In genomic region chr1:162974810-162975209, GRCh38 we compare ENCODE assay signal across 22 cellular contexts.
"Had no signal": no experiment of that assay in that cellular context is flagged by ENCODE, and none has a peak within 500 bp of the region (broad histone marks: within the 10 kb centered on the region; RNA-seq: fewer than 3 reads in every experiment).

No MANE protein-coding gene starts in this region.

- DNase-seq: dorsolateral prefrontal cortex; effector CD4-positive, alpha-beta T cell; left cardiac atrium; left lung; mesendoderm; midbrain; naive thymus-derived CD4-positive, alpha-beta T cell; nucleus accumbens; pancreas; retina; right lobe of liver; small intestine; stimulated activated CD4-positive, alpha-beta T cell treated with anti-CD3 and anti-CD28 coated beads, Interleukin-12 subunit alpha, Interleukin-12 subunit beta, amount 100 ng/mL, for 4 hours; stimulated activated CD4-positive, alpha-beta T cell treated with anti-CD3 and anti-CD28 coated beads, Interleukin-1b, Interleukin-23, amount 100 ng/mL, for 48 hours; stimulated activated CD4-positive, alpha-beta T cell treated with anti-CD3 and anti-CD28 coated beads, Interleukin-4, amount 100 ng/mL, for 1 hour; stimulated activated CD8-positive, alpha-beta memory T cell treated with anti-CD3 and anti-CD28 coated beads, Interleukin-4, amount 100 ng/mL, for 48 hours; stimulated activated naive CD4-positive, alpha-beta T cell; stimulated activated naive CD8-positive, alpha-beta T cell treated with anti-CD3 and anti-CD28 coated beads, Interleukin-15, amount 100 ng/mL, for 72 hours; thyroid gland; trophoblast cell had no signal

- ATAC-seq: left cardiac atrium; left lung; naive thymus-derived CD4-positive, alpha-beta T cell; pancreas; right lobe of liver; stimulated activated naive CD8-positive, alpha-beta T cell treated with anti-CD3 and anti-CD28 coated beads, Interleukin-15, amount 100 ng/mL, for 72 hours had no signal

- H2AFZ ChIP-seq: neural progenitor cell had no signal

- H3K27me3 ChIP-seq: dorsolateral prefrontal cortex, left lung, neural progenitor cell, pancreas, right lobe of liver, thyroid gland had no signal

- H3K27ac ChIP-seq: dorsolateral prefrontal cortex, neural progenitor cell, pancreas, right lobe of liver, thyroid gland had no signal

- H3K4me1 Mint-ChIP-seq: naive thymus-derived CD4-positive, alpha-beta T cell; neural progenitor cell; stimulated activated naive CD8-positive, alpha-beta T cell treated with anti-CD3 and anti-CD28 coated beads, Interleukin-15, amount 100 ng/mL, for 72 hours had no signal

- H3K4me3 ChIP-seq: dorsolateral prefrontal cortex, left lung, neural progenitor cell, pancreas, right lobe of liver, thyroid gland had no signal

- H3K36me3 Mint-ChIP-seq: naive thymus-derived CD4-positive, alpha-beta T cell; neural progenitor cell had no signal

- H3K27ac Mint-ChIP-seq: nephron; neural progenitor cell; stimulated activated naive CD8-positive, alpha-beta T cell treated with anti-CD3 and anti-CD28 coated beads, Interleukin-15, amount 100 ng/mL, for 72 hours had no signal

- H3K9me3 ChIP-seq: left lung, pancreas, right lobe of liver, thyroid gland had no signal

- H3K36me3 ChIP-seq: left lung, neural progenitor cell, pancreas, right lobe of liver, thyroid gland had no signal

- H3K4me2 ChIP-seq: neural progenitor cell had no signal

- H3K4me3 Mint-ChIP-seq: naive thymus-derived CD4-positive, alpha-beta T cell; nephron; neural progenitor cell; stimulated activated naive CD8-positive, alpha-beta T cell treated with anti-CD3 and anti-CD28 coated beads, Interleukin-15, amount 100 ng/mL, for 72 hours had no signal

- H3K9ac ChIP-seq: neural progenitor cell had no signal

- H3K4me1 ChIP-seq: left lung, neural progenitor cell, pancreas, right lobe of liver, thyroid gland had no signal

- H3K9me3 Mint-ChIP-seq: nephron, neural progenitor cell had no signal
